In genomic region chr1:176705585-176705984, GRCh38 we compare ENCODE assay signal across 23 cellular contexts.
"Had no signal": no experiment of that assay in that cellular context is flagged by ENCODE, and none has a peak within 500 bp of the region (broad histone marks: within the 10 kb centered on the region; RNA-seq: fewer than 3 reads in every experiment).

No MANE protein-coding gene starts in this region.

- H3K27me3 ChIP-seq: esophagus squamous epithelium, gastrocnemius medialis, ovary, sigmoid colon, stomach, thyroid gland, vagina had no signal

- H3K27ac Mint-ChIP-seq: natural killer cell; stimulated activated effector memory CD8-positive, alpha-beta T cell treated with anti-CD3 and anti-CD28 coated beads, Interleukin-12 subunit alpha, Interleukin-12 subunit beta, amount 100 ng/mL, for 72 hours had no signal

- H3K9me3 Mint-ChIP-seq: stimulated activated effector memory CD8-positive, alpha-beta T cell treated with anti-CD3 and anti-CD28 coated beads, Interleukin-12 subunit alpha, Interleukin-12 subunit beta, amount 100 ng/mL, for 72 hours had no signal

- H3K4me1 Mint-ChIP-seq: natural killer cell; stimulated activated effector memory CD8-positive, alpha-beta T cell treated with anti-CD3 and anti-CD28 coated beads, Interleukin-12 subunit alpha, Interleukin-12 subunit beta, amount 100 ng/mL, for 72 hours had no signal

- H3K36me3 Mint-ChIP-seq: natural killer cell; stimulated activated effector memory CD8-positive, alpha-beta T cell treated with anti-CD3 and anti-CD28 coated beads, Interleukin-12 subunit alpha, Interleukin-12 subunit beta, amount 100 ng/mL, for 72 hours had no signal

- H3K4me1 ChIP-seq: esophagus squamous epithelium, gastrocnemius medialis, lower lobe of right lung, psoas muscle, sigmoid colon, stomach, vagina had no signal

- H3K4me3 Mint-ChIP-seq: natural killer cell; stimulated activated effector memory CD8-positive, alpha-beta T cell treated with anti-CD3 and anti-CD28 coated beads, Interleukin-12 subunit alpha, Interleukin-12 subunit beta, amount 100 ng/mL, for 72 hours had no signal

- DNase-seq: dermis blood vessel endothelial cell; effector memory CD4-positive, alpha-beta T cell; erythroblast; esophagus squamous epithelium; gastrocnemius medialis; head of caudate nucleus; left ventricle myocardium superior; lower lobe of right lung; natural killer cell; occipital lobe; ovary; posterior cingulate gyrus; psoas muscle; right cardiac atrium; sigmoid colon; stimulated activated CD4-positive, alpha-beta T cell treated with anti-CD3 and anti-CD28 coated beads, Interleukin-2, amount 100 ng/mL, for 24 hours; stimulated activated CD4-positive, alpha-beta T cell treated with anti-CD3 and anti-CD28 coated beads, Interleukin-4, amount 100 ng/mL, for 24 hours; stimulated activated naive CD4-positive, alpha-beta T cell treated with Interleukin-2 at 50 U/mL for 16 hours; stomach; thyroid gland; trophoblast cell had no signal

- H3K27ac ChIP-seq: esophagus squamous epithelium, gastrocnemius medialis, lower lobe of right lung, ovary, psoas muscle, sigmoid colon, stomach, thyroid gland, vagina had no signal

- ATAC-seq: gastrocnemius medialis; left ventricle myocardium superior; lower lobe of right lung; natural killer cell; psoas muscle; right cardiac atrium; stimulated activated effector memory CD8-positive, alpha-beta T cell treated with anti-CD3 and anti-CD28 coated beads, Interleukin-12 subunit alpha, Interleukin-12 subunit beta, amount 100 ng/mL, for 72 hours had no signal
